In the genomic region with DNA sequence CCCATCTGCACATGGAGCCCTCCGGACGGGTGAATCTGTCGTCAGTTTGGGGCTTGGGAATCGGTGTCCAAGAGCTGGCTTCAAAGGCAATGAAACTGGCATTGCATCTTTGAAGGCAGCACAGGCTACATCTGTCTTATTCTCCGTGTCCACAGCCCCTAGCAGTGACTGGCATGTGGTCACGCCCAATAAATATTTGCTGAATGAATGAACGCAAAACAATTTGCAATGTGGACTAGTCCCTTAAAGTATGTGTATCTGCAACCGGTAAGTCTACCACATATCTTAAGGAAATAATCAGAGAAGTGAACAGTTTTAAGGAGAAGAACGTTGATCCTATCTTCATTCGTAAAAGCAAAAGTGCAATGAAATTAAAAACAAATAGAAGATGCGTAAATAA, we compare ENCODE assay signal across 8 cellular contexts. TPM values are rescaled to one million over a fixed set of nuclear protein-coding genes. Genes with fewer than 3 reads are reported as not detected.
DNase-seq lines count a peak whose midpoint lies in the region; ATAC-seq and TF ChIP-seq lines count a peak whose summit lies in the region.
"Had no signal": no experiment of that assay in that cellular context is flagged by ENCODE, and none has a peak within 500 bp of the region (broad histone marks: within the 10 kb centered on the region; RNA-seq: fewer than 3 reads in every experiment).

No MANE protein-coding gene starts in this region.

- no peaks in the 10 kb centered on the region for H3K36me3 Mint-ChIP-seq in endodermal cell (ENCODE audit: low read depth)

- intact Hi-C loops in sigmoid colon (cut with DNase I), result loop anchor here (2.0 to 10.0 kb wide), 3 partner anchors 31 to 365 kb away; a partner anchor contains a TSS

- no peaks in the 10 kb centered on the region for H3K9me3 ChIP-seq in endodermal cell (ENCODE audit: control insufficient read depth, low read length)
- H3K9me3 ChIP-seq in sigmoid colon, result no peaks in the 10 kb centered on the region

- no peak overlapping the region for H3K9ac ChIP-seq in endodermal cell (ENCODE audit: extremely low read depth, low read length, poor library complexity, severe bottlenecking)

- H3K4me1 Mint-ChIP-seq in endodermal cell, result peaks cover 23% of the 10 kb centered on the region

- no peak for TF ChIP-seq POLR2A in sigmoid colon (IDR thresholded peaks at IDR 0.05)

- no peak for TF ChIP-seq EP300 in sigmoid colon (IDR thresholded peaks at IDR 0.05)

- H3K4me3 Mint-ChIP-seq in endodermal cell, result no peak overlapping the region

- no peaks in the 10 kb centered on the region for H3K27me3 ChIP-seq in endodermal cell (ENCODE audit: control insufficient read depth, insufficient read depth, low read length, poor library complexity, severe bottlenecking)
- H3K27me3 ChIP-seq in sigmoid colon, result no peaks in the 10 kb centered on the region
- H3K27me3 ChIP-seq: brain microvascular endothelial cell had no signal

- H3K4me3 ChIP-seq in endodermal cell (ENCODE audit: low read length) (no peak overlapping the region), sigmoid colon (no peak overlapping the region)

- H3K27ac ChIP-seq in endodermal cell (ENCODE audit: low read depth, low read length) (peak overlapping the region; percentile 3), sigmoid colon (peak overlapping the region; percentile 36 to 56 (median 38))
- H3K27ac ChIP-seq: brain microvascular endothelial cell had no signal

- no peaks in the 10 kb centered on the region for H3K9me3 Mint-ChIP-seq in endodermal cell

- peaks cover 2% of the 10 kb centered on the region for H3K27me3 Mint-ChIP-seq in endodermal cell (ENCODE audit: insufficient read depth)

- no peaks in the 10 kb centered on the region for H3K4me1 ChIP-seq in endodermal cell (ENCODE audit: control insufficient read depth, insufficient read depth, low read length)
- H3K4me1 ChIP-seq in sigmoid colon, result peaks cover 0 to 45% (median 24%) of the 10 kb centered on the region in 4 donors

- TF ChIP-seq CTCF in endodermal cell (conservative IDR thresholded peaks at IDR 0.05) (no peak), sigmoid colon (IDR thresholded peaks at IDR 0.05) (no peak)

- no peak for ATAC-seq in HG03439 (IDR thresholded peaks at IDR 0.05; ENCODE audit: unreplicated experiment)

- 82 to 94% methylated on average over 10 to 11 of the region's 11 CpGs for whole genome bisulfite sequencing in endodermal cell (ENCODE audit: insufficient coverage in 1 of 2, insufficient read length in 1 of 2), 2 experiments
- 27 to 62% methylated on average over 11 of the region's 11 CpGs for WGBS in sigmoid colon, 2 donors

- peak overlapping the region; percentile 5 for H3K27ac Mint-ChIP-seq in endodermal cell

- DNase-seq in ELR (ENCODE audit: low read depth) (peak; percentile 55), NCI-H748 treated with DMSO at 0.1 percent for 48 hours (lab: John Stamatoyannopoulos, UW) (peak; percentile 12), endodermal cell (no peak), sigmoid colon (no peak), iPS-NIHi11 (ENCODE audit: low spot score) (no peak), epidermal melanocyte (ENCODE audit: insufficient read length, low spot score) (no peak)

- H3K36me3 ChIP-seq in endodermal cell (ENCODE audit: control insufficient read depth, insufficient read depth, low read length) (no peaks in the 10 kb centered on the region), sigmoid colon (no peaks in the 10 kb centered on the region)
- H3K36me3 ChIP-seq: brain microvascular endothelial cell had no signal

RNA-seq across cellular contexts. Expression of a gene that starts 8.0 kb away (rescaled TPM):
- total RNA-seq in endodermal cell, result 10 to 100 TPM; 18.8 to 37.4 TPM
- polyA plus RNA-seq in endodermal cell (2013, experiment 1 of 2), result 56.8 TPM
- 65.5 TPM for polyA plus RNA-seq in endodermal cell (2013, experiment 2 of 2)
- total RNA-seq in sigmoid colon, result 10 to 100 TPM in 1 of 4 donors, 1 to 10 TPM in 3; 3.9 to 23.3 (median 7.5) TPM
- 10 to 100 TPM in 1 of 3 donors, 1 to 10 TPM in 2; 3.6 to 16.8 (median 6.5) TPM for polyA plus RNA-seq in sigmoid colon

Comparison
In these comparisons a context has a peak if more than half of its experiments do, and no peak if none do; other contexts are left out.
1. DNase-seq: peak in ELR (single experiment) and NCI-H748 treated with DMSO at 0.1 percent for 48 hours (single experiment); none in endodermal cell (single experiment), sigmoid colon (single experiment), iPS-NIHi11 (single experiment) and epidermal melanocyte (single experiment).